Comparison of ENCODE assay signal across 9 cellular contexts in genomic region chr11:131694526-131695424, GRCh38.
DNase-seq lines count a peak whose midpoint lies in the region; ATAC-seq, FAIRE-seq and TF ChIP-seq lines count a peak whose summit lies in the region.
"Had no signal": no experiment of that assay in that cellular context is flagged by ENCODE, and none has a peak within 500 bp of the region (broad histone marks: within the 10 kb centered on the region; RNA-seq: fewer than 3 reads in every experiment).

No MANE protein-coding gene starts in this region.

- H3K4me1 ChIP-seq in OCI-LY3 (ENCODE audit: low read length) (no peaks in the 10 kb centered on the region), neural progenitor cell (peaks cover 8% of the 10 kb centered on the region), tibial artery (peaks cover 0 to 11% (median 7%) of the 10 kb centered on the region in 4 donors)

- no peaks in the 10 kb centered on the region for H3K9me3 Mint-ChIP-seq in neural progenitor cell
- H3K9me3 Mint-ChIP-seq: activated naive CD4-positive, alpha-beta T cell treated with anti-CD3 and anti-CD28 coated beads, Interleukin-2, amount 50 U/mL, for 24 hours had no signal

- H3K36me3 ChIP-seq in OCI-LY3 (replicated peaks; ENCODE audit: low read depth, low read length) (no peaks in the 10 kb centered on the region), neural progenitor cell (no peaks in the 10 kb centered on the region), tibial artery (no peaks in the 10 kb centered on the region)

- H4K20me1 ChIP-seq in OCI-LY3 (ENCODE audit: insufficient read depth, low read length) (no peaks in the 10 kb centered on the region), neural progenitor cell (ENCODE audit: low read depth) (no peaks in the 10 kb centered on the region)

- peak; percentile 88 for TF ChIP-seq CTCF in D721Med (IDR thresholded peaks at IDR 0.05; ENCODE audit: insufficient read depth, missing control alignments)
- peak; percentile 77 for TF ChIP-seq CTCF in OCI-LY3 (IDR thresholded peaks at IDR 0.05; ENCODE audit: low read depth, low read length)
- TF ChIP-seq CTCF in neural progenitor cell (IDR thresholded peaks at IDR 0.05): peak; percentile 93
- peak; percentile 79 to 96 for TF ChIP-seq CTCF in tibial artery (IDR thresholded peaks at IDR 0.05)

- FAIRE-seq in D721Med (lab: Jason Lieb, UNC): no peak

- peak overlapping the region; percentile 13; the same call in 1 of the 2 replicates for H3K4me2 ChIP-seq in OCI-LY3 (ENCODE audit: low read length)
- peak overlapping the region; percentile 43 for H3K4me2 ChIP-seq in neural progenitor cell

- H3K79me2 ChIP-seq in OCI-LY3 (ENCODE audit: low read length) (no peaks in the 10 kb centered on the region), neural progenitor cell (ENCODE audit: low read depth) (no peaks in the 10 kb centered on the region)

- H3K27ac ChIP-seq in OCI-LY3 (ENCODE audit: low read length): no peak overlapping the region
- H3K27ac ChIP-seq in neural progenitor cell: no peak overlapping the region
- peak overlapping the region in 1 of 2 donors; percentile 3 for H3K27ac ChIP-seq in tibial artery

- peaks cover 19% of the 10 kb centered on the region for H3K27me3 ChIP-seq in OCI-LY3 (ENCODE audit: low read depth, low read length)
- peaks cover 50% of the 10 kb centered on the region for H3K27me3 ChIP-seq in neural progenitor cell
- H3K27me3 ChIP-seq in tibial artery: peaks cover 0 to 23% of the 10 kb centered on the region in 2 donors

- peaks cover 20% of the 10 kb centered on the region for H3K4me1 Mint-ChIP-seq in neural progenitor cell

- H3K27ac Mint-ChIP-seq in neural progenitor cell: peak overlapping the region; percentile 5
- H3K27ac Mint-ChIP-seq: activated naive CD4-positive, alpha-beta T cell treated with anti-CD3 and anti-CD28 coated beads, Interleukin-2, amount 50 U/mL, for 24 hours had no signal

- ATAC-seq in GM19452 (IDR thresholded peaks at IDR 0.05; ENCODE audit: unreplicated experiment) (peak; percentile 95), HG03442 (IDR thresholded peaks at IDR 0.05; ENCODE audit: unreplicated experiment) (peak; percentile 88)

- peaks cover 22% of the 10 kb centered on the region for H3K27me3 Mint-ChIP-seq in neural progenitor cell (ENCODE audit: insufficient read depth, low read depth)

- no peaks in the 10 kb centered on the region for H3F3A ChIP-seq in neural progenitor cell (ENCODE audit: low read depth)

- peak overlapping the region; percentile 26 for H3K4me3 Mint-ChIP-seq in neural progenitor cell
- H3K4me3 Mint-ChIP-seq: activated naive CD4-positive, alpha-beta T cell treated with anti-CD3 and anti-CD28 coated beads, Interleukin-2, amount 50 U/mL, for 24 hours had no signal

- H3K9ac ChIP-seq in OCI-LY3 (ENCODE audit: low read length): no peak overlapping the region
- H3K9ac ChIP-seq in neural progenitor cell: no peak overlapping the region

- H3K9me3 ChIP-seq in OCI-LY3 (ENCODE audit: insufficient read depth, low read length) (no peaks in the 10 kb centered on the region), neural progenitor cell (ENCODE audit: low read depth) (no peaks in the 10 kb centered on the region), tibial artery (no peaks in the 10 kb centered on the region)

- intact Hi-C loops in tibial artery (cut with DNase I; ENCODE audit: low total_unique reads): no loop called here

- DNase-seq in D721Med (ENCODE audit: insufficient read length, low spot score) (no peak), activated T-helper 1 cell treated with Interleukin-2 at 50 U/mL for 16 hours (ENCODE audit: low read depth) (peak; percentile 11), fibroblast of the conjunctiva (ENCODE audit: low read depth) (peak; percentile 59), neural progenitor cell (ENCODE audit: low spot score) (peak; percentile 88), tibial artery (peak; percentile 67 to 86)

- no peaks in the 10 kb centered on the region for H3K36me3 Mint-ChIP-seq in neural progenitor cell
- H3K36me3 Mint-ChIP-seq: activated naive CD4-positive, alpha-beta T cell treated with anti-CD3 and anti-CD28 coated beads, Interleukin-2, amount 50 U/mL, for 24 hours had no signal

- no peak overlapping the region for H2AFZ ChIP-seq in OCI-LY3 (ENCODE audit: low read depth, low read length)
- H2AFZ ChIP-seq in neural progenitor cell (replicated peaks): no peak overlapping the region

- H3K4me3 ChIP-seq in OCI-LY3 (ENCODE audit: low read length) (no peak overlapping the region), neural progenitor cell (no peak overlapping the region), tibial artery (peak overlapping the region in 1 of 2 donors; percentile 17)
